ENCODE assay signal across 18 cellular contexts in genomic region chr14:101926620-101927019, GRCh38. TPM values are rescaled to one million over a fixed set of nuclear protein-coding genes. Genes with fewer than 3 reads are reported as not detected.
A peak's percentile ranks its signal among the peaks of the same experiment; 100 is the strongest.
DNase-seq lines count a peak whose midpoint lies in the region; ATAC-seq, FAIRE-seq and TF ChIP-seq lines count a peak whose summit lies in the region.
"Had no signal": no experiment of that assay in that cellular context is flagged by ENCODE, and none has a peak within 500 bp of the region (broad histone marks: within the 10 kb centered on the region; RNA-seq: fewer than 3 reads in every experiment).

No MANE protein-coding gene starts in this region.

- DNase-seq in heart left ventricle (no peak), left cardiac atrium (no peak), K562 (ENCODE audit: extremely low read depth in 1 of 4, low spot score in 3 of 4) (no peak), tibial nerve (ENCODE audit: low spot score in 2 of 2) (no peak), right lobe of liver (no peak)
- no peak for DNase-seq in natural killer cell treated with Interleukin-12 subunit alpha and Interleukin-12 subunit beta and Interleukin-15 and Interleukin-18, amount 100 ng/mL, for 72 hours (ENCODE audit: low spot score)
- no peak for DNase-seq in stimulated activated CD4-positive, alpha-beta T cell treated with anti-CD3 and anti-CD28 coated beads, Interleukin-12 subunit alpha, Interleukin-12 subunit beta, amount 100 ng/mL, for 4 hours
- DNase-seq: activated CD4-positive, alpha-beta T cell treated with anti-CD3 and anti-CD28 coated beads, Interleukin-2, amount 50 U/mL, for 4 hours; amygdala; endodermal cell; hippocampal formation; NCI-H1930; NCI-H446 treated with DMSO at 0.1 percent for 48 hours; stimulated activated naive CD4-positive, alpha-beta T cell; T-helper 1 cell had no signal

- in situ Hi-C loops in K562 (cut with MboI): no loop called here

- H3K9me3 ChIP-seq in heart left ventricle: no peaks in the 10 kb centered on the region
- H3K9me3 ChIP-seq in K562 (replicated peaks; ENCODE audit: control insufficient read depth, insufficient read depth, low read depth, low read length): no peaks in the 10 kb centered on the region
- H3K9me3 ChIP-seq in tibial nerve: no peaks in the 10 kb centered on the region
- H3K9me3 ChIP-seq in right lobe of liver: no peaks in the 10 kb centered on the region
- H3K9me3 ChIP-seq: HAP-1 had no signal

- intact Hi-C loops in heart left ventricle (cut with DNase I) (no loop called here), left cardiac atrium (cut with DNase I) (loop anchor here in 1 of 2 donors (10.0 kb wide), 1 partner anchor 152 kb away; no protein-coding TSS in a partner anchor), K562 (cut with micrococcal nuclease) (no loop called here), right lobe of liver (cut with DNase I) (no loop called here)

- no peak for FAIRE-seq in K562 (lab: Jason Lieb, UNC)
- FAIRE-seq: keratinocyte had no signal

- no peak overlapping the region for H3K4me3 ChIP-seq in heart left ventricle
- H3K4me3 ChIP-seq in K562: no peak overlapping the region
- no peak overlapping the region for H3K4me3 ChIP-seq in tibial nerve
- no peak overlapping the region for H3K4me3 ChIP-seq in right lobe of liver
- H3K4me3 ChIP-seq: HAP-1 had no signal

- no TSS peak for BruUV-seq in K562 (replicated peaks; lab: Mats Ljungman, UMichigan)

- H3K79me2 ChIP-seq in K562 (ENCODE audit: control insufficient read depth, insufficient read depth, low read length): no peaks in the 10 kb centered on the region

- no peaks in the 10 kb centered on the region for H3K9me1 ChIP-seq in K562 (ENCODE audit: control insufficient read depth, insufficient read depth, low read length)

- H3K36me3 ChIP-seq in heart left ventricle (peaks cover 0 to 49% (median 36%) of the 10 kb centered on the region in 9 donors), K562 (ENCODE audit: control insufficient read depth, insufficient read depth, low read length) (peaks cover 33% of the 10 kb centered on the region; the same call in 2 of the 3 replicates), tibial nerve (peaks cover 0 to 38% (median 0%) of the 10 kb centered on the region in 3 donors), right lobe of liver (peaks cover 0 to 4% (median 2%) of the 10 kb centered on the region in 4 donors)

- H3K9ac ChIP-seq in K562 (ENCODE audit: insufficient read depth in 1 of 2, low read depth in 2 of 2, low read length in 2 of 2): peak overlapping the region; percentile 24 to 36; a peak in 2 of 4 replicates

- POLR2A ChIA-PET in K562 (lab: Yijun Ruan, JAX): interaction anchor here (0.7 to 2.4 kb wide), 2 partner anchors 9 to 11 kb away, joined by 3 to 10 read pairs; no protein-coding TSS in a partner anchor

- H4K20me1 ChIP-seq in K562 (replicated peaks; ENCODE audit: control insufficient read depth, insufficient read depth, low read length): no peaks in the 10 kb centered on the region

- H3K27ac Mint-ChIP-seq in natural killer cell treated with Interleukin-12 subunit alpha and Interleukin-12 subunit beta and Interleukin-15 and Interleukin-18, amount 100 ng/mL, for 72 hours: peak overlapping the region; percentile 27 to 68
- H3K27ac Mint-ChIP-seq: endodermal cell had no signal

- H2AFZ ChIP-seq in K562 (ENCODE audit: low read depth, low read length): peak overlapping the region; percentile 10; the same call in 1 of the 2 replicates

- H3K27me3 Mint-ChIP-seq in natural killer cell treated with Interleukin-12 subunit alpha and Interleukin-12 subunit beta and Interleukin-15 and Interleukin-18, amount 100 ng/mL, for 72 hours: no peaks in the 10 kb centered on the region

- 65 to 71% (median 69%) methylated on average over 5 of the region's 5 CpGs for WGBS in heart left ventricle, 4 donors
- 22% methylated on average over 5 of the region's 5 CpGs for WGBS in K562 (ENCODE audit: insufficient coverage, low coverage, missing lambda C conversion rate)
- 80 to 82% methylated on average over 5 of the region's 5 CpGs for WGBS in tibial nerve, 2 donors
- WGBS in right lobe of liver (ENCODE audit: insufficient coverage, low coverage, low lambda C conversion rate, missing lambda C conversion rate): 78% methylated on average over 5 of the region's 5 CpGs

- H3K4me1 Mint-ChIP-seq in natural killer cell treated with Interleukin-12 subunit alpha and Interleukin-12 subunit beta and Interleukin-15 and Interleukin-18, amount 100 ng/mL, for 72 hours (ENCODE audit: low read depth in 2 of 2): peaks cover 9 to 15% of the 10 kb centered on the region in 2 donors
- H3K4me1 Mint-ChIP-seq: endodermal cell had no signal

- ATAC-seq in heart left ventricle (no peak), left cardiac atrium (no peak), K562 (0 out of 3 replicates have a peak, but pooled peaks have one; percentile 20), HG02798 (IDR thresholded peaks at IDR 0.05; ENCODE audit: poor library complexity, unreplicated experiment) (no peak), right lobe of liver (no peak)
- ATAC-seq in natural killer cell treated with Interleukin-12 subunit alpha and Interleukin-12 subunit beta and Interleukin-15 and Interleukin-18, amount 100 ng/mL, for 72 hours: no peak

- no peak for TF ChIP-seq CTCF in heart left ventricle (IDR thresholded peaks at IDR 0.05)
- no peak for TF ChIP-seq CTCF in K562 (IDR thresholded peaks at IDR 0.05 in 2 of 3, conservative IDR thresholded peaks at IDR 0.05 in 1 of 3; ENCODE audit: insufficient read depth in 2 of 3, low read depth in 1 of 3, low read length in 3 of 3)
- no peak for TF ChIP-seq CTCF in tibial nerve (IDR thresholded peaks at IDR 0.05)
- no peak for TF ChIP-seq CTCF in right lobe of liver (IDR thresholded peaks at IDR 0.05)

- H3K36me3 Mint-ChIP-seq in natural killer cell treated with Interleukin-12 subunit alpha and Interleukin-12 subunit beta and Interleukin-15 and Interleukin-18, amount 100 ng/mL, for 72 hours: no peaks in the 10 kb centered on the region

- TF ChIP-seq EP300 in K562 (IDR thresholded peaks at IDR 0.05; ENCODE audit: low read length) (no peak), tibial nerve (IDR thresholded peaks at IDR 0.05) (no peak)

- TF ChIP-seq RAD21 in K562 (CRISPR knock-in tag; conservative IDR thresholded peaks at IDR 0.05 in 1 of 2, IDR thresholded peaks at IDR 0.05 in 1 of 2): no peak

- peak overlapping the region; percentile 20; the same call in 1 of the 2 replicates for H3K4me2 ChIP-seq in K562 (ENCODE audit: insufficient read depth, low read length)

- TF ChIP-seq POLR2A in heart left ventricle (IDR thresholded peaks at IDR 0.05) (no peak), K562 (conservative IDR thresholded peaks at IDR 0.05) (no peak), tibial nerve (IDR thresholded peaks at IDR 0.05) (no peak), right lobe of liver (IDR thresholded peaks at IDR 0.05) (no peak)

- CTCF ChIA-PET in K562 (lab: Yijun Ruan, JAX; ENCODE audit: low intra/inter-chr PET ratio): no interaction called here

- H3K27ac ChIP-seq in heart left ventricle (peak overlapping the region in 8 of 12 donors; percentile 46 to 79 (median 69)), K562 (ENCODE audit: extremely low read depth, low read depth, low read length) (peak overlapping the region; percentile 29; the same call in 1 of the 3 replicates), tibial nerve (peak overlapping the region in 3 of 4 donors; percentile 12 to 86 (median 82)), right lobe of liver (no peak overlapping the region)

- H3K27me3 ChIP-seq in heart left ventricle: no peaks in the 10 kb centered on the region
- H3K27me3 ChIP-seq in K562 (ENCODE audit: control insufficient read depth in 2 of 2, insufficient read depth in 2 of 2, low read length in 2 of 2): no peaks in the 10 kb centered on the region
- no peaks in the 10 kb centered on the region for H3K27me3 ChIP-seq in tibial nerve
- no peaks in the 10 kb centered on the region for H3K27me3 ChIP-seq in right lobe of liver

- no peak overlapping the region for H3K4me3 Mint-ChIP-seq in natural killer cell treated with Interleukin-12 subunit alpha and Interleukin-12 subunit beta and Interleukin-15 and Interleukin-18, amount 100 ng/mL, for 72 hours
- H3K4me3 Mint-ChIP-seq: endodermal cell had no signal

- no peaks in the 10 kb centered on the region for H3K9me3 Mint-ChIP-seq in natural killer cell treated with Interleukin-12 subunit alpha and Interleukin-12 subunit beta and Interleukin-15 and Interleukin-18, amount 100 ng/mL, for 72 hours
- H3K9me3 Mint-ChIP-seq: endodermal cell had no signal

- H3K4me1 ChIP-seq in heart left ventricle (peaks cover 0 to 30% (median 21%) of the 10 kb centered on the region in 12 donors), K562 (replicated peaks in 1 of 2; ENCODE audit: control insufficient read depth in 2 of 2, insufficient read depth in 2 of 2, low read length in 2 of 2) (peaks cover 23 to 25% of the 10 kb centered on the region in 2 experiments; a peak in 4 of 5 replicates), tibial nerve (peaks cover 0 to 17% (median 2%) of the 10 kb centered on the region in 4 donors), right lobe of liver (no peaks in the 10 kb centered on the region)

RNA-seq across cellular contexts. Expression of gene DYNC1H1, which starts 37.8 kb away (rescaled TPM):
- total RNA-seq in heart left ventricle: 100 to 1,000 TPM; 291 to 942 (median 603) TPM
- 100 to 1,000 TPM; 164 to 259 TPM for polyA plus RNA-seq in heart left ventricle
- total RNA-seq in left cardiac atrium: 100 to 1,000 TPM; 298 to 361 TPM
- total RNA-seq in K562 (2011; cell fraction: chromatin; rRNA removed; ENCODE audit: low replicate concordance): 696 and 788 TPM in 2 replicates
- 257 and 323 TPM in 2 replicates for total RNA-seq in K562 (2011; cell fraction: nucleolus; rRNA removed)
- 362 and 396 TPM in 2 replicates for total RNA-seq in K562 (2011; cell fraction: nucleoplasm; rRNA removed)
- total RNA-seq in K562 (2014; rRNA removed): 193 and 202 TPM in 2 replicates
- total RNA-seq in K562 (2014; rRNA removed; fragmentation: Illumina TruSeq; extraction: Trizol): 126 and 128 TPM in 2 replicates
- total RNA-seq in K562 (2015; rRNA removed; fragmentation: Illumina TruSeq; extraction: Trizol): 115 and 120 TPM in 2 replicates
- total RNA-seq in K562 (2021): 320 and 335 TPM in 2 replicates
- 52.4 and 68.0 TPM in 2 replicates for polyA plus RNA-seq in K562 (2011; rRNA removed)
- 95.8 and 115 TPM in 2 replicates for polyA plus RNA-seq in K562 (2011; cell fraction: cytosol; rRNA removed)
- polyA plus RNA-seq in K562 (2011; cell fraction: nucleus; rRNA removed): 211 and 277 TPM in 2 replicates
- 149 and 168 TPM in 2 replicates for polyA plus RNA-seq in K562 (2012)
- 144 and 150 TPM in 2 replicates for polyA plus RNA-seq in K562 (2014; fragmentation: Illumina TruSeq; extraction: Trizol)
- 10 to 100 TPM; 31.9 to 35.9 TPM for polyA plus RNA-seq in K562 (2014; fragmentation: Nextera tagmentation; extraction: Ambion mirVana)
- 85.1 and 95.4 TPM in 2 replicates for polyA plus RNA-seq in K562 (2014; rRNA removed)
- 267 and 271 TPM in 2 replicates for polyA minus RNA-seq in K562 (2011; rRNA and poly(A)+ RNA removed)
- polyA minus RNA-seq in K562 (2011; cell fraction: cytosol; rRNA and poly(A)+ RNA removed): 299 and 452 TPM in 2 replicates
- 110 and 238 TPM in 2 replicates for polyA minus RNA-seq in K562 (2011; cell fraction: nucleus; rRNA and poly(A)+ RNA removed)
- 100 to 1,000 TPM; 322 to 415 TPM for total RNA-seq in natural killer cell treated with Interleukin-12 subunit alpha and Interleukin-12 subunit beta and Interleukin-15 and Interleukin-18, amount 100 ng/mL, for 72 hours
- 100 to 1,000 TPM; 506 to 690 (median 631) TPM for total RNA-seq in tibial nerve
- total RNA-seq in right lobe of liver: 100 to 1,000 TPM; 116 to 261 (median 161) TPM

Comparison
In these comparisons a context has a peak if more than half of its experiments do, and no peak if none do; other contexts are left out.
1. H3K27ac ChIP-seq: peak in heart left ventricle (8 of 12), K562 (single experiment) and tibial nerve (3 of 4); none in right lobe of liver (0 of 3).